8 cellular contexts compared by ENCODE assay signal in the genomic region with DNA sequence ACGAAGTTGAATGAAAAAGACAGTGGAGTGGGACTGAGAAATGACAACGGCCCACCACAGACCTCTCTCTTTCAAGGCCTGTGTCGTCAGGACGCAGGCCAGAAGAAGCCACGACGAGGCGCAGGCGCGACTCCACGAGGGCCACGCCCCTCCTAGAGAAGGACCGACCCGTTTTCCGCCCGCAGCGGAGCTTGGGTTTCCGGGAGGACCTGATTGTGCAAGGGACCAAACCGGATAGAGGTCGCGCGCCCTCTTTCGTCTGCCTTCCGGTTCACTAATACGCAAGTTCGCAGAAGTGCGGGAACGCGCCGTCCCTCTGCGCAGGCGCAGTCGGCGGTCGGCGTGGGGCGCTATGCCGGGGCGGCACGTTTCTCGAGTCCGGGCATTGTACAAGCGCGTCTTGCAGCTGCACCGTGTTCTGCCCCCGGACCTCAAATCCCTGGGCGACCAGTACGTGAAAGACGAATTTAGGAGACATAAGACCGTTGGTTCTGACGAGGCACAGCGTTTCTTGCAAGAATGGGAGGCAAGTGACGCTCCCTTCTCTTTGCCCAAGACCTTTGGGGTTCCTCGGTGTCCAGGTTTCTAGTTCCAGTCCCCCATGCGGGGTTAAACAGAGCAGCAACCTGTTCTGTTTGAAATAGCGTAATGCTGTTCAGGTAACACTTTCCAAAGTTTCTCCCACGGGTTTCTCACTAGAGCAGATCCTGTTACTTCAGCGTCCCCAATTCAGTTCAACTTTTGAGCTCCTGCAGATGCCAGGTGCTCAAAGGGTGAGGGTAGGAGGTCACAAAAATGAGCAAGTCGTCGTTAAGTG. TPM values are rescaled to one million over a fixed set of nuclear protein-coding genes. Genes with fewer than 3 reads are reported as not detected.
DNase-seq lines count a peak whose midpoint lies in the region; ATAC-seq, FAIRE-seq and TF ChIP-seq lines count a peak whose summit lies in the region.

A gene (plus strand): TSS at position 327 of the 817 bp plus-strand sequence. CDS start 26 bp downstream, at position 353.

- H3K27me3 ChIP-seq in keratinocyte (ENCODE audit: control insufficient read depth, extremely low read depth, insufficient read depth, low read length), result no peaks in the 10 kb centered on the region

- H2AFZ ChIP-seq in keratinocyte (ENCODE audit: control insufficient read depth, low read length), result peak within 1 kb of the TSS; percentile 100

- peaks cover 39% of the 10 kb centered on the region for H3K79me2 ChIP-seq in keratinocyte (ENCODE audit: control insufficient read depth, insufficient read depth, low read length)

- H3K4me1 ChIP-seq in keratinocyte (ENCODE audit: control insufficient read depth, extremely low read depth, insufficient read depth, low read length), result peaks cover 2% of the 10 kb centered on the region

- H3K4me2 ChIP-seq in keratinocyte (ENCODE audit: control insufficient read depth, extremely low read depth, insufficient read depth, low read depth, low read length), result peak within 1 kb of the TSS; percentile 91

- ATAC-seq in GM19035 (IDR thresholded peaks at IDR 0.05; ENCODE audit: unreplicated experiment), result peak; percentile 94
- ATAC-seq in HG03354 (IDR thresholded peaks at IDR 0.05; ENCODE audit: poor library complexity, severe bottlenecking, unreplicated experiment), result peak; percentile 91
- ATAC-seq in activated CD4-positive, CD25-positive, alpha-beta regulatory T cell treated with anti-CD3 and anti-CD28 coated beads, Interleukin-2, amount 50 U/mL, for 24 hours, result peak; percentile 93 to 94

- peak in 2 of 3 experiments; percentile 21 to 50 for TF ChIP-seq CTCF in keratinocyte (optimal IDR thresholded peaks at IDR 0.05 in 1 of 3, IDR thresholded peaks at IDR 0.05 in 1 of 3, conservative IDR thresholded peaks at IDR 0.05 in 1 of 3; ENCODE audit: extremely low read depth in 1 of 3, insufficient read depth in 2 of 3, low read length in 3 of 3)

- H3K4me3 ChIP-seq in keratinocyte (ENCODE audit: control insufficient read depth in 2 of 3, extremely low read depth in 1 of 3, insufficient read depth in 2 of 3, low read depth in 1 of 3, low read length in 3 of 3), result peak within 1 kb of the TSS; percentile 95 to 99 (median 98)

- no peaks in the 10 kb centered on the region for H3K9me3 ChIP-seq in keratinocyte (ENCODE audit: control insufficient read depth, low read depth, low read length)

- H3K9me1 ChIP-seq in keratinocyte (ENCODE audit: control insufficient read depth, extremely low read depth, insufficient read depth, low read length), result no peaks in the 10 kb centered on the region

- dilution Hi-C loops in keratinocyte (cut with MboI; ENCODE audit: extremely low pct_ligation_motif_present, low sequenced_read_pairs), result no loop called here

- peak within 1 kb of the TSS; percentile 90 for H3K9ac ChIP-seq in keratinocyte (ENCODE audit: control insufficient read depth, extremely low read depth, insufficient read depth, low read length)

- peak; percentile 84 for FAIRE-seq in keratinocyte (lab: Jason Lieb, UNC)

- no peaks in the 10 kb centered on the region for H3K36me3 ChIP-seq in keratinocyte (ENCODE audit: control insufficient read depth in 2 of 2, extremely low read depth in 1 of 2, insufficient read depth in 2 of 2, low read length in 2 of 2)

- peak within 1 kb of the TSS; percentile 84 for H3K27ac ChIP-seq in keratinocyte (ENCODE audit: control insufficient read depth, insufficient read depth, low read length)

- no peaks in the 10 kb centered on the region for H4K20me1 ChIP-seq in keratinocyte (ENCODE audit: control insufficient read depth, extremely low read depth, insufficient read depth, low read length)

- peak; percentile 69 to 75 for DNase-seq in AML-193 (lab: John Stamatoyannopoulos, UW)
- peak; percentile 94 for DNase-seq in NCI-H446 treated with DMSO at 0.1 percent for 48 hours (lab: John Stamatoyannopoulos, UW)
- peak; percentile 48 to 49 for DNase-seq in cerebellar nuclear complex (lab: John Stamatoyannopoulos, UW)
- peak; percentile 83 for DNase-seq in keratinocyte (ENCODE audit: low read depth, low spot score)
- DNase-seq in stimulated activated CD4-positive, alpha-beta T cell treated with anti-CD3 and anti-CD28 coated beads, Interleukin-15, amount 100 ng/mL, for 1 hour (ENCODE audit: low read depth in 1 of 2, low spot score in 1 of 2), result peak; percentile 95

RNA-seq across cellular contexts. Expression of the gene that starts here (rescaled TPM):
- polyA plus RNA-seq in keratinocyte, result 16.9 to 32.8 TPM (median 18.4 TPM) in 3 replicates
- polyA plus RNA-seq in keratinocyte (2011; ENCODE audit: low read depth), result 7.0 TPM
- 19.5 and 34.2 TPM in 2 replicates for polyA plus RNA-seq in keratinocyte (2011; cell fraction: cytosol; rRNA removed)
- 7.0 and 9.2 TPM in 2 replicates for polyA plus RNA-seq in keratinocyte (2011; cell fraction: nucleus; rRNA removed)
- 10.5 and 36.8 TPM in 2 replicates for polyA plus RNA-seq in keratinocyte (2012; ENCODE audit: low replicate concordance)
- polyA minus RNA-seq in keratinocyte, result 1.3 to 10.7 TPM (median 2.5 TPM) in 3 replicates
- polyA minus RNA-seq in keratinocyte (2011; cell fraction: cytosol; rRNA and poly(A)+ RNA removed), result 40.1 TPM
- polyA minus RNA-seq in keratinocyte (2011; cell fraction: nucleus; rRNA and poly(A)+ RNA removed), result 3.1 and 3.3 TPM in 2 replicates

Comparison
In these comparisons a context has a peak if more than half of its experiments do, and no peak if none do; other contexts are left out.
1. Peak in every context shown above with its lines: DNase-seq, ATAC-seq, H3K4me3 ChIP-seq and H3K27ac ChIP-seq.